Comparison of ENCODE assay signal across 13 cellular contexts in genomic region chr7:30465342-30466170, GRCh38. TPM values are rescaled to one million over a fixed set of nuclear protein-coding genes. Genes with fewer than 3 reads are reported as not detected.
DNase-seq lines count a peak whose midpoint lies in the region; ATAC-seq and TF ChIP-seq lines count a peak whose summit lies in the region.
"Had no signal": no experiment of that assay in that cellular context is flagged by ENCODE, and none has a peak within 500 bp of the region (broad histone marks: within the 10 kb centered on the region; RNA-seq: fewer than 3 reads in every experiment).

No MANE protein-coding gene starts in this region.

- H3K4me3 Mint-ChIP-seq in effector memory CD8-positive, alpha-beta T cell = no peak overlapping the region
- H3K4me3 Mint-ChIP-seq in neural progenitor cell = no peak overlapping the region
- H3K4me3 Mint-ChIP-seq: activated CD4-positive, alpha-beta memory T cell treated with anti-CD3 and anti-CD28 coated beads for 36 hours; endodermal cell had no signal

- H3K4me2 ChIP-seq in BLaER1 (peak overlapping the region; percentile 94), neural progenitor cell (no peak overlapping the region), MM.1S (ENCODE audit: low read depth, low read length) (no peak overlapping the region)

- no peak for ATAC-seq in effector memory CD8-positive, alpha-beta T cell (replicated peaks)
- no peak for ATAC-seq in HG02759 (IDR thresholded peaks at IDR 0.05; ENCODE audit: unreplicated experiment)
- ATAC-seq in GM21515 (IDR thresholded peaks at IDR 0.05; ENCODE audit: unreplicated experiment) = no peak

- H3K9ac ChIP-seq in BLaER1 = no peak overlapping the region
- H3K9ac ChIP-seq in neural progenitor cell = no peak overlapping the region
- no peak overlapping the region for H3K9ac ChIP-seq in MM.1S (ENCODE audit: low read length)

- H3K27ac ChIP-seq in BLaER1 (no peak overlapping the region), HEK293 (ENCODE audit: extremely low read depth, low read depth, low read length) (no peak overlapping the region), neural progenitor cell (no peak overlapping the region), MM.1S (ENCODE audit: low read length) (no peak overlapping the region)

- H3K27me3 Mint-ChIP-seq in effector memory CD8-positive, alpha-beta T cell = no peaks in the 10 kb centered on the region
- H3K27me3 Mint-ChIP-seq in neural progenitor cell (ENCODE audit: insufficient read depth, low read depth) = no peaks in the 10 kb centered on the region
- H3K27me3 Mint-ChIP-seq: activated CD4-positive, alpha-beta memory T cell treated with anti-CD3 and anti-CD28 coated beads for 36 hours had no signal

- H2AFZ ChIP-seq in neural progenitor cell (replicated peaks) = no peak overlapping the region
- no peak overlapping the region for H2AFZ ChIP-seq in MM.1S (ENCODE audit: low read length)

- no peaks in the 10 kb centered on the region for H3K9me3 Mint-ChIP-seq in effector memory CD8-positive, alpha-beta T cell
- H3K9me3 Mint-ChIP-seq in neural progenitor cell = no peaks in the 10 kb centered on the region
- H3K9me3 Mint-ChIP-seq: activated CD4-positive, alpha-beta memory T cell treated with anti-CD3 and anti-CD28 coated beads for 36 hours; endodermal cell had no signal

- peak overlapping the region; percentile 38 to 41 for H3K27ac Mint-ChIP-seq in effector memory CD8-positive, alpha-beta T cell
- H3K27ac Mint-ChIP-seq in neural progenitor cell = peak overlapping the region; percentile 57
- H3K27ac Mint-ChIP-seq: activated CD4-positive, alpha-beta memory T cell treated with anti-CD3 and anti-CD28 coated beads for 36 hours; endodermal cell had no signal

- peaks cover 73% of the 10 kb centered on the region for H4K20me1 ChIP-seq in BLaER1
- H4K20me1 ChIP-seq in neural progenitor cell (ENCODE audit: low read depth) = no peaks in the 10 kb centered on the region
- no peaks in the 10 kb centered on the region for H4K20me1 ChIP-seq in MM.1S (ENCODE audit: insufficient read depth, low read length)

- no peak for TF ChIP-seq CTCF in HEK293 (tag by site-specific recombination; IDR thresholded peaks at IDR 0.05)
- no peak for TF ChIP-seq CTCF in neural progenitor cell (IDR thresholded peaks at IDR 0.05)
- no peak for TF ChIP-seq CTCF in MM.1S (IDR thresholded peaks at IDR 0.05; ENCODE audit: low read length)

- H3K4me1 ChIP-seq in BLaER1 = peaks cover 94% of the 10 kb centered on the region
- H3K4me1 ChIP-seq in HEK293 (ENCODE audit: control insufficient read depth, insufficient read depth, low read length) = no peaks in the 10 kb centered on the region; the same call in 1 of the 2 replicates
- H3K4me1 ChIP-seq in neural progenitor cell = peaks cover 9% of the 10 kb centered on the region
- H3K4me1 ChIP-seq in MM.1S (ENCODE audit: low read length) = no peaks in the 10 kb centered on the region

- H3K4me1 Mint-ChIP-seq in effector memory CD8-positive, alpha-beta T cell (ENCODE audit: low read depth in 2 of 2) = peaks cover 46 to 49% of the 10 kb centered on the region in 2 donors
- H3K4me1 Mint-ChIP-seq in neural progenitor cell = peaks cover 24% of the 10 kb centered on the region

- H3K27me3 ChIP-seq in BLaER1 (no peaks in the 10 kb centered on the region), neural progenitor cell (no peaks in the 10 kb centered on the region), MM.1S (replicated peaks; ENCODE audit: insufficient read depth, low read length) (no peaks in the 10 kb centered on the region)
- H3K27me3 ChIP-seq: adrenal gland had no signal

- no peaks in the 10 kb centered on the region for H3K9me2 ChIP-seq in MM.1S (replicated peaks; ENCODE audit: insufficient read depth, low read length)

- POLR2A ChIA-PET in HEK293 (lab: Yijun Ruan, JAX) = no interaction called here

- 0 out of 2 replicates have a peak, but pooled peaks cover 5% of the 10 kb centered on the region for H3K36me3 ChIP-seq in BLaER1
- H3K36me3 ChIP-seq in HEK293 (ENCODE audit: control insufficient read depth in 2 of 2, insufficient read depth in 1 of 2, low read length in 2 of 2) = no peaks in the 10 kb centered on the region; a peak in 1 of 3 replicates
- H3K36me3 ChIP-seq in neural progenitor cell = no peaks in the 10 kb centered on the region
- H3K36me3 ChIP-seq in MM.1S (replicated peaks; ENCODE audit: insufficient read depth, low read length) = no peaks in the 10 kb centered on the region
- H3K36me3 ChIP-seq: adrenal gland had no signal

- CTCF ChIA-PET in HEK293 (lab: Yijun Ruan, JAX) = no interaction called here

- H3K4me3 ChIP-seq in BLaER1 (no peak overlapping the region), HEK293 (ENCODE audit: low read depth, low read length) (no peak overlapping the region), neural progenitor cell (no peak overlapping the region), MM.1S (ENCODE audit: low read length) (no peak overlapping the region)
- H3K4me3 ChIP-seq: adrenal gland had no signal

- no peaks in the 10 kb centered on the region for H3K79me2 ChIP-seq in neural progenitor cell (ENCODE audit: low read depth)
- H3K79me2 ChIP-seq in MM.1S (ENCODE audit: low read length) = no peaks in the 10 kb centered on the region

- H3F3A ChIP-seq in neural progenitor cell (ENCODE audit: low read depth) = peaks cover 4% of the 10 kb centered on the region
- H3F3A ChIP-seq in MM.1S (ENCODE audit: insufficient read depth, low read length) = no peaks in the 10 kb centered on the region

- no peaks in the 10 kb centered on the region for H3K9me3 ChIP-seq in BLaER1
- no peaks in the 10 kb centered on the region for H3K9me3 ChIP-seq in HEK293 (ENCODE audit: control insufficient read depth, insufficient read depth, low read depth, low read length)
- no peaks in the 10 kb centered on the region for H3K9me3 ChIP-seq in neural progenitor cell (ENCODE audit: low read depth)
- H3K9me3 ChIP-seq in MM.1S (replicated peaks; ENCODE audit: insufficient read depth, low read length) = no peaks in the 10 kb centered on the region
- H3K9me3 ChIP-seq: adrenal gland had no signal

- H3K36me3 Mint-ChIP-seq in effector memory CD8-positive, alpha-beta T cell (ENCODE audit: insufficient read depth) = peaks cover 22% of the 10 kb centered on the region
- no peaks in the 10 kb centered on the region for H3K36me3 Mint-ChIP-seq in neural progenitor cell

- no peak for DNase-seq in effector memory CD8-positive, alpha-beta T cell
- DNase-seq in neural progenitor cell (ENCODE audit: low spot score) (no peak), foreskin melanocyte (no peak), MM.1S (no peak)
- DNase-seq: activated CD4-positive, alpha-beta memory T cell treated with anti-CD3 and anti-CD28 coated beads for 36 hours; endodermal cell; posterior cingulate gyrus; SW 1271 had no signal

TF ChIP-seq in HEK293, 187 proteins besides CTCF, POLR2A, EP300 and RAD21:
- no peak for TF ChIP-seq ZNF248 (tag by site-specific recombination; IDR thresholded peaks at IDR 0.05)
- no peak for TF ChIP-seq ZBTB6 (tag by site-specific recombination; IDR thresholded peaks at IDR 0.05)
- TF ChIP-seq ZSCAN23 (tag by site-specific recombination; IDR thresholded peaks at IDR 0.05) = no peak
- TF ChIP-seq FEZF1 (tag by site-specific recombination; IDR thresholded peaks at IDR 0.05) = no peak
- no peak for TF ChIP-seq YY1 (tag by site-specific recombination; IDR thresholded peaks at IDR 0.05)
- no peak for TF ChIP-seq ZNF311 (tag by site-specific recombination; IDR thresholded peaks at IDR 0.05; ENCODE audit: borderline replicate concordance)
- TF ChIP-seq ZFP37 (tag by site-specific recombination; IDR thresholded peaks at IDR 0.05) = no peak
- TF ChIP-seq ZIC2 (tag by site-specific recombination; IDR thresholded peaks at IDR 0.05) = peak; percentile 65
- no peak for TF ChIP-seq ZNF423 (tag by site-specific recombination; IDR thresholded peaks at IDR 0.05)
TF ChIP-seq in HEK293: peak in this region for 1.

RNA-seq across cellular contexts. Expression of gene NOD1, which starts 13.0 kb away (rescaled TPM):
- total RNA-seq in neural progenitor cell (ENCODE audit: low replicate concordance) = 5.0 and 7.4 TPM in 2 replicates

RNA-seq across cellular contexts. Expression of gene GGCT, which starts 39.1 kb away (rescaled TPM):
- 97.1 and 160 TPM in 2 replicates for total RNA-seq in neural progenitor cell (ENCODE audit: low replicate concordance)
